In genomic region chr1:176852124-176852523, GRCh38 we compare ENCODE assay signal across 8 cellular contexts.
"Had no signal": no experiment of that assay in that cellular context is flagged by ENCODE, and none has a peak within 500 bp of the region (broad histone marks: within the 10 kb centered on the region; RNA-seq: fewer than 3 reads in every experiment).

No MANE protein-coding gene starts in this region.

- DNase-seq: GDM1, GF-D8 had no signal

- H3K4me3 ChIP-seq: GM12878 had no signal

- ATAC-seq: GM12878 had no signal

- FAIRE-seq: G401.6, GM12878, GM12891, GM12892, GM18507, GM19239 had no signal
